26 cellular contexts compared by ENCODE assay signal in the genomic region with DNA sequence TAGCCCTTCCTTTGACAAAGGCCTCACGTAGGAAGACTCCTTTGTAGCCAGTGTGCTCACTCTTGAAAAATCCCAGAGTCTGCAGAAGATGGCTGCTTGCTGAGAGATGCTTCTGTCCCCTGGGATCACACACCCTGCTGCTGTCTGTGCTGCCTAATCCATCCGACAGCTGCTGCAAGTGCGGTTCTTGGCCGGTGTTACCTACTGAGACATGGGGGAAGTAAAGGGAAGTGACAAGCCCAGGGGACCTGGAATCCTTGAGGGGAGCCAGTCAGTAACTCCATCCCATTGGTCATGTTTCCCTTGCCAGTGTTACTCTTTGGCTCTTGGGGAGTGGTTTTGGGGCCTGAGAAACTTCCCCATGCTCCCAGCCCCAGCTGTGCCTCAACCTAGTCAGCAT. TPM values are rescaled to one million over a fixed set of nuclear protein-coding genes. Genes with fewer than 3 reads are reported as not detected.
DNase-seq lines count a peak whose midpoint lies in the region; ATAC-seq, FAIRE-seq and TF ChIP-seq lines count a peak whose summit lies in the region.
"Had no signal": no experiment of that assay in that cellular context is flagged by ENCODE, and none has a peak within 500 bp of the region (broad histone marks: within the 10 kb centered on the region; RNA-seq: fewer than 3 reads in every experiment).

No MANE protein-coding gene starts in this region.

- no peak for DNase-seq in left ventricle myocardium superior
- no peak for DNase-seq in right atrium auricular region (ENCODE audit: low spot score)
- peak; percentile 47 for DNase-seq in glutamatergic neuron
- DNase-seq in posterior vena cava (ENCODE audit: low spot score): peak; percentile 47
- DNase-seq in anterior cingulate cortex (lab: John Stamatoyannopoulos, UW): no peak
- DNase-seq in mesenchymal stem cell: no peak
- no peak for DNase-seq in GM12892 (ENCODE audit: insufficient read length)
- DNase-seq: ACHN; CD8-positive, alpha-beta T cell; GM23248; H9; HFFc6; MM.1S; NCI-H1092 treated with DMSO at 0.1 percent for 48 hours; NCI-H1436 treated with DMSO at 0.1 percent for 48 hours; NCI-H1930; NCI-H226; NCI-H510A treated with DMSO at 0.1 percent for 48 hours; OCI-M1 had no signal

- H2BK120ac ChIP-seq in mesenchymal stem cell (ENCODE audit: low read depth, low read length): no peak overlapping the region

- H3K27me3 ChIP-seq in right atrium auricular region (no peaks in the 10 kb centered on the region), mesenchymal stem cell (ENCODE audit: control insufficient read depth in 1 of 2, insufficient read depth in 1 of 2, low read length in 2 of 2) (no peaks in the 10 kb centered on the region)
- H3K27me3 ChIP-seq: BLaER1 treated with 17β-estradiol and CSF1 and Interleukin-3, amounts not matched to agents 10 nM and 100 nM had no signal

- H3K4me3 ChIP-seq in right atrium auricular region (no peak overlapping the region), mesenchymal stem cell (ENCODE audit: insufficient read depth in 1 of 2, low read depth in 1 of 2, low read length in 2 of 2) (no peak overlapping the region)
- H3K4me3 ChIP-seq: BLaER1 treated with 17β-estradiol and CSF1 and Interleukin-3, amounts not matched to agents 10 nM and 100 nM; GM23248; K562 had no signal

- 95% methylated on average over 4 of the region's 4 CpGs for WGBS in mesenchymal stem cell

- H3K9me3 ChIP-seq in right atrium auricular region (no peaks in the 10 kb centered on the region), mesenchymal stem cell (ENCODE audit: control insufficient read depth, low read length) (no peaks in the 10 kb centered on the region)
- H3K9me3 ChIP-seq: BLaER1 treated with 17β-estradiol and CSF1 and Interleukin-3, amounts not matched to agents 10 nM and 100 nM had no signal

- H2BK5ac ChIP-seq in mesenchymal stem cell (ENCODE audit: low read depth, low read length, poor library complexity, severe bottlenecking): no peak overlapping the region

- H3K23ac ChIP-seq in mesenchymal stem cell (ENCODE audit: low read length in 2 of 2): no peak overlapping the region

- peaks cover 17% of the 10 kb centered on the region for H3K4me1 Mint-ChIP-seq in glutamatergic neuron (ENCODE audit: low read depth, unreplicated experiment)
- H3K4me1 Mint-ChIP-seq: H9 had no signal

- peaks cover 3% of the 10 kb centered on the region for H3K27me3 Mint-ChIP-seq in glutamatergic neuron (ENCODE audit: unreplicated experiment)

- peaks cover 0 to 22% of the 10 kb centered on the region in 2 donors for H3K4me1 ChIP-seq in right atrium auricular region
- peaks cover 4% of the 10 kb centered on the region for H3K4me1 ChIP-seq in mesenchymal stem cell (ENCODE audit: control insufficient read depth, insufficient read depth, low read depth, low read length)

- peaks cover 86% of the 10 kb centered on the region for H3K36me3 ChIP-seq in right atrium auricular region
- H3K36me3 ChIP-seq in mesenchymal stem cell (ENCODE audit: control insufficient read depth in 1 of 2, insufficient read depth in 2 of 2, low read depth in 1 of 2, low read length in 2 of 2): peaks cover 65 to 96% of the 10 kb centered on the region in 2 experiments

- H3K4me3 Mint-ChIP-seq in glutamatergic neuron (ENCODE audit: unreplicated experiment): peak overlapping the region; percentile 42
- H3K4me3 Mint-ChIP-seq: CD8-positive, alpha-beta T cell; H9; HFFc6 had no signal

- no peak overlapping the region for H3K4ac ChIP-seq in mesenchymal stem cell (ENCODE audit: low read depth in 1 of 2, low read length in 2 of 2)

- FAIRE-seq in GM12892 (lab: Jason Lieb, UNC): no peak
- FAIRE-seq: HepG2, K562 had no signal

- no peaks in the 10 kb centered on the region for H3K36me3 Mint-ChIP-seq in glutamatergic neuron (ENCODE audit: unreplicated experiment)

- H3K9ac ChIP-seq in mesenchymal stem cell (ENCODE audit: low read length): no peak overlapping the region
- H3K9ac ChIP-seq: BLaER1 treated with 17β-estradiol and CSF1 and Interleukin-3, amounts not matched to agents 10 nM and 100 nM; GM23248 had no signal

- H2AK5ac ChIP-seq in mesenchymal stem cell (ENCODE audit: low read length, severe bottlenecking): no peak overlapping the region

- H3K4me2 ChIP-seq in mesenchymal stem cell (ENCODE audit: low read length, poor library complexity, severe bottlenecking): no peak overlapping the region
- H3K4me2 ChIP-seq: BLaER1 treated with 17β-estradiol and CSF1 and Interleukin-3, amounts not matched to agents 10 nM and 100 nM had no signal

- no peak overlapping the region for H3K18ac ChIP-seq in mesenchymal stem cell (ENCODE audit: low read depth in 1 of 2, low read length in 2 of 2)

- peak overlapping the region; percentile 86 for H3K27ac Mint-ChIP-seq in glutamatergic neuron (ENCODE audit: unreplicated experiment)
- H3K27ac Mint-ChIP-seq: HFFc6 had no signal

- H4K91ac ChIP-seq in mesenchymal stem cell (ENCODE audit: low read length): no peak overlapping the region

- ATAC-seq in left ventricle myocardium superior (peak; percentile 7), GM19397 (IDR thresholded peaks at IDR 0.05; ENCODE audit: unreplicated experiment) (no peak)
- ATAC-seq: CD8-positive, alpha-beta T cell; HepG2; K562; Right ventricle myocardium inferior had no signal

- intact Hi-C loops in left ventricle myocardium superior (cut with micrococcal nuclease) (no loop called here), posterior vena cava (cut with DNase I) (no loop called here)

- peaks cover 3% of the 10 kb centered on the region for H3K9me3 Mint-ChIP-seq in glutamatergic neuron (ENCODE audit: unreplicated experiment)
- H3K9me3 Mint-ChIP-seq: CD8-positive, alpha-beta T cell; H9; HFFc6 had no signal

- no peak for TF ChIP-seq POLR2A in GM12892 (IDR thresholded peaks at IDR 0.05; ENCODE audit: low read depth, low read length)

- peaks cover 1% of the 10 kb centered on the region for H3K79me1 ChIP-seq in mesenchymal stem cell (replicated peaks; ENCODE audit: low read length, poor library complexity, severe bottlenecking)

- H2AFZ ChIP-seq in mesenchymal stem cell (ENCODE audit: low read depth, low read length): no peak overlapping the region
- H2AFZ ChIP-seq: GM23248 had no signal

- H3K27ac ChIP-seq in right atrium auricular region: no peak overlapping the region
- no peak overlapping the region for H3K27ac ChIP-seq in mesenchymal stem cell (ENCODE audit: low read length, poor library complexity, severe bottlenecking)
- H3K27ac ChIP-seq: 22Rv1; BLaER1 treated with 17β-estradiol and CSF1 and Interleukin-3, amounts not matched to agents 10 nM and 100 nM; GM23248; HL-60 had no signal

- no peak overlapping the region for H2BK15ac ChIP-seq in mesenchymal stem cell (ENCODE audit: low read depth, poor library complexity, severe bottlenecking)

- no peak overlapping the region for H4K8ac ChIP-seq in mesenchymal stem cell (ENCODE audit: low read length)

- TF ChIP-seq CTCF in right atrium auricular region (IDR thresholded peaks at IDR 0.05) (no peak), glutamatergic neuron (IDR thresholded peaks at IDR 0.05; ENCODE audit: partially characterized antibody, unreplicated experiment) (no peak)

- no peak overlapping the region for H3K14ac ChIP-seq in mesenchymal stem cell (ENCODE audit: low read length in 2 of 2)

- no peak overlapping the region for H2BK12ac ChIP-seq in mesenchymal stem cell (ENCODE audit: low read length in 2 of 2)

RNA-seq across cellular contexts. Expression of a gene that starts 8.3 kb away (rescaled TPM):
- total RNA-seq in left ventricle myocardium superior (not detected), right atrium auricular region (not detected), glutamatergic neuron (ENCODE audit: unreplicated experiment) (54.6 TPM), posterior vena cava (not detected)
- polyA plus RNA-seq in mesenchymal stem cell (2013, experiment 1 of 2): not detected
- polyA plus RNA-seq in mesenchymal stem cell (2013, experiment 2 of 2): 0.03 TPM
- polyA plus RNA-seq in GM12892 (2012; ENCODE audit: missing spikeins): not detected
- total RNA-seq: GM23248, HepG2, HFFc6, Right ventricle myocardium inferior had no signal
- polyA plus RNA-seq: GM23248 had no signal

RNA-seq across cellular contexts. Expression of a gene that starts 36.2 kb away (rescaled TPM):
- total RNA-seq in left ventricle myocardium superior (9.9 TPM), right atrium auricular region (10 to 100 TPM in 1 of 2 donors, 1 to 10 TPM in 1; 8.8 to 15.3 TPM), glutamatergic neuron (ENCODE audit: unreplicated experiment) (30.6 TPM), posterior vena cava (10 to 100 TPM; 15.6 to 17.5 TPM)
- 7.8 TPM for polyA plus RNA-seq in mesenchymal stem cell (2013, experiment 1 of 2)
- polyA plus RNA-seq in mesenchymal stem cell (2013, experiment 2 of 2): 7.6 TPM
- polyA plus RNA-seq in GM12892 (2012; ENCODE audit: missing spikeins): 6.1 TPM

RNA-seq across cellular contexts. Expression of a gene that starts 46.0 kb away (rescaled TPM):
- total RNA-seq in left ventricle myocardium superior: 45.3 TPM
- total RNA-seq in right atrium auricular region: 10 to 100 TPM; 47.6 to 52.0 TPM
- 45.7 TPM for total RNA-seq in glutamatergic neuron (ENCODE audit: unreplicated experiment)
- 10 to 100 TPM; 15.1 to 23.8 TPM for total RNA-seq in posterior vena cava
- polyA plus RNA-seq in mesenchymal stem cell (2013, experiment 1 of 2): 15.8 TPM
- polyA plus RNA-seq in mesenchymal stem cell (2013, experiment 2 of 2): 16.1 TPM
- polyA plus RNA-seq in GM12892 (2012; ENCODE audit: missing spikeins): 29.5 TPM

RNA-seq across cellular contexts. Expression of a gene that starts 54.4 kb away (rescaled TPM):
- total RNA-seq in left ventricle myocardium superior (8.8 TPM), right atrium auricular region (10 to 100 TPM; 10.8 to 12.2 TPM), glutamatergic neuron (ENCODE audit: unreplicated experiment) (76.5 TPM), posterior vena cava (10 to 100 TPM; 15.4 to 23.4 TPM)
- polyA plus RNA-seq in mesenchymal stem cell (2013, experiment 1 of 2): 26.5 TPM
- polyA plus RNA-seq in mesenchymal stem cell (2013, experiment 2 of 2): 25.0 TPM
- 18.4 TPM for polyA plus RNA-seq in GM12892 (2012; ENCODE audit: missing spikeins)

Comparison
In these comparisons a context has a peak if more than half of its experiments do, and no peak if none do; other contexts are left out.
1. DNase-seq: peak in glutamatergic neuron (single experiment) and posterior vena cava (single experiment); none in left ventricle myocardium superior (single experiment), right atrium auricular region (single experiment), anterior cingulate cortex (0 of 58), mesenchymal stem cell (single experiment) and GM12892 (single experiment).
2. RNA of a gene that starts 8.3 kb away (total RNA-seq): 54.6 TPM in glutamatergic neuron (single experiment); not detected in left ventricle myocardium superior (single experiment), not detected in right atrium auricular region and not detected in posterior vena cava; every median in the first group is over 10 times any median in the second.